20 cellular contexts compared by ENCODE assay signal in the genomic region with DNA sequence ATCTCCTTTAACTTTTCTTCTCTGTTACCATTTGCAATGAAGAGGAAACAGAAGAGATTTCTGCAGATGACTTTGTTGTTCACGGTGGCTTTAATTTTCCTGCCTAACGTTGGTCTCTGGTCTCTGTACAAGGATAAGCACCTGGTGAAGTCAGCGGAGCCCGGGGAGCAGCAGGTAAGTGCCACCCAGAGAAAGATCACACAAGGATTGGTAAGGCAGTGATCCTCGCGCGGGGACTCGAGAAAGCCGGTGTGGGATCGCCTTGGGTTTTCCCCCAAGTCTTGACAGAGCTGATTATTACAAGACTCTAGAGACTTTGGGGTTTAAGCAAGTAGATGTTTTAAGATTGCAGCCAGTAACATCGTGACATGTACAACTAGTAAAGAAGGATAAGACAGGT. TPM values are rescaled to one million over a fixed set of nuclear protein-coding genes. Genes with fewer than 3 reads are reported as not detected.
"Had no signal": no experiment of that assay in that cellular context is flagged by ENCODE, and none has a peak within 500 bp of the region (broad histone marks: within the 10 kb centered on the region; RNA-seq: fewer than 3 reads in every experiment).

No MANE protein-coding gene starts in this region.

- H3K9me3 Mint-ChIP-seq: activated naive CD8-positive, alpha-beta T cell treated with anti-CD3 and anti-CD28 coated beads, Interleukin-2, amount 10 ng/mL, durations not matched to agents 7 days and 5 days had no signal

- DNase-seq: activated CD4-positive, alpha-beta T cell treated with anti-CD3 and anti-CD28 coated beads for 4 hours; activated CD8-positive, alpha-beta memory T cell treated with anti-CD3 and anti-CD28 coated beads, Interleukin-2, amount 50 U/mL, for 48 hours; activated CD8-positive, alpha-beta T cell treated with anti-CD3 and anti-CD28 coated beads, Interleukin-2, amount 10 ng/mL, durations not matched to agents 7 days and 5 days; activated naive CD8-positive, alpha-beta T cell treated with anti-CD3 and anti-CD28 coated beads, Interleukin-2, amount 10 ng/mL, durations not matched to agents 7 days and 5 days; glutamatergic neuron; islet precursor cell; mammary epithelial cell; stimulated activated CD4-positive, alpha-beta T cell treated with anti-CD3 and anti-CD28 coated beads, Interleukin-12 subunit alpha, Interleukin-12 subunit beta, amount 100 ng/mL, for 4 hours; stimulated activated CD4-positive, alpha-beta T cell treated with anti-CD3 and anti-CD28 coated beads, Interleukin-2, amount 100 ng/mL, for 48 hours; stimulated activated naive CD8-positive, alpha-beta T cell treated with anti-CD3 and anti-CD28 coated beads, Interleukin-15, Interleukin-2, amounts not matched to agents 100 U/mL and 50 U/mL, for 24 hours; T-helper 1 cell had no signal

- H3K4me1 ChIP-seq: prostate gland had no signal

- H3K9me3 ChIP-seq: esophagus muscularis mucosa, prostate gland had no signal

- H3K36me3 Mint-ChIP-seq: activated naive CD8-positive, alpha-beta T cell treated with anti-CD3 and anti-CD28 coated beads, Interleukin-2, amount 10 ng/mL, durations not matched to agents 7 days and 5 days had no signal

- H3K4me3 ChIP-seq: prostate gland had no signal

- ATAC-seq: activated CD8-positive, alpha-beta T cell treated with anti-CD3 and anti-CD28 coated beads, Interleukin-2, amount 10 ng/mL, durations not matched to agents 7 days and 5 days; left lobe of liver; stimulated activated naive CD8-positive, alpha-beta T cell treated with anti-CD3 and anti-CD28 coated beads, Interleukin-15, Interleukin-2, amounts not matched to agents 100 U/mL and 50 U/mL, for 24 hours had no signal

- FAIRE-seq: bronchial epithelial cell, urothelium cell line had no signal

- H3K27ac ChIP-seq: esophagus muscularis mucosa, prostate gland, VCaP had no signal

- H3K27ac Mint-ChIP-seq: activated CD8-positive, alpha-beta T cell treated with anti-CD3 and anti-CD28 coated beads, Interleukin-2, amount 10 ng/mL, durations not matched to agents 7 days and 5 days; activated naive CD8-positive, alpha-beta T cell treated with anti-CD3 and anti-CD28 coated beads, Interleukin-2, amount 10 ng/mL, durations not matched to agents 7 days and 5 days had no signal

- H3K4me3 Mint-ChIP-seq: activated CD8-positive, alpha-beta T cell treated with anti-CD3 and anti-CD28 coated beads, Interleukin-2, amount 10 ng/mL, durations not matched to agents 7 days and 5 days; activated naive CD8-positive, alpha-beta T cell treated with anti-CD3 and anti-CD28 coated beads, Interleukin-2, amount 10 ng/mL, durations not matched to agents 7 days and 5 days had no signal

- H3K36me3 ChIP-seq: esophagus muscularis mucosa, prostate gland had no signal

RNA-seq across cellular contexts. Expression of a gene that starts 1.3 kb away (rescaled TPM):
- total RNA-seq: activated CD8-positive, alpha-beta T cell treated with anti-CD3 and anti-CD28 coated beads, Interleukin-2, amount 10 ng/mL, durations not matched to agents 7 days and 5 days; activated naive CD8-positive, alpha-beta T cell treated with anti-CD3 and anti-CD28 coated beads, Interleukin-2, amount 10 ng/mL, durations not matched to agents 7 days and 5 days; bronchial epithelial cell; chondrocyte; dermis microvascular lymphatic vessel endothelial cell; fibroblast of villous mesenchyme; left lobe of liver; mammary epithelial cell had no signal
- polyA plus RNA-seq: mammary epithelial cell had no signal
